Comparison of ENCODE assay signal across 20 cellular contexts in the genomic region with DNA sequence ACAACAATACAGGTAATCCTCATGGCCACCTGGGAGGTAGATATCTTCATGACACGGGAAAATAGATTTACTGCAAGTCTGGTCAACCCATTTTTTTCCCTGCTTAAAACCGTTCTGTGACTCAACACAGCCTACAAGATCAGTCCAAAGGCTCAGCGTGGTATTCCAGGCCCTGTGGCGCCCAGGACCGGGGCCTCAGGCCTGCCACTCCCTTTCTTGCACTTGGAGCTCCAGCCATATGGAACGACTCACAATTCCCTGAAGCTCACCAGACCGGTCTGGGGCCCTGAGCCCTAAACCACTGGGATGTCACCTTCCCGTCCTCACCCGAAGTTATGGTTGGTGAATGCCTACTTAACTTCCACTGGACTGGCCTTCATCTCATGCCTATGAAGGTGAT. TPM values are rescaled to one million over a fixed set of nuclear protein-coding genes. Genes with fewer than 3 reads are reported as not detected.
"Had no signal": no experiment of that assay in that cellular context is flagged by ENCODE, and none has a peak within 500 bp of the region (broad histone marks: within the 10 kb centered on the region; RNA-seq: fewer than 3 reads in every experiment).

No MANE protein-coding gene starts in this region.

- H3K27ac Mint-ChIP-seq: activated naive CD8-positive, alpha-beta T cell had no signal

- H3K27me3 ChIP-seq: pancreas, right lobe of liver had no signal

- DNase-seq: activated CD4-positive, alpha-beta T cell treated with anti-CD3 and anti-CD28 coated beads, Interleukin-2, amount 50 U/mL, for 48 hours; activated T-cell treated with anti-CD3 and anti-CD28 coated beads for 4 hours; kidney glomerular epithelial cell; mesenchymal stem cell; naive thymus-derived CD4-positive, alpha-beta T cell; pancreas; right lobe of liver; stimulated activated CD4-positive, alpha-beta T cell treated with anti-CD3 and anti-CD28 coated beads, Interleukin-4, amount 100 ng/mL, for 1 hour; SW 1271; T-helper 2 cell; WERI-Rb-1 had no signal

- H3K27me3 Mint-ChIP-seq: activated naive CD8-positive, alpha-beta T cell; naive thymus-derived CD4-positive, alpha-beta T cell had no signal

- H3K4me1 ChIP-seq: pancreas, right lobe of liver had no signal

- H3K4me3 ChIP-seq: pancreas, right lobe of liver, smooth muscle cell, thoracic aorta had no signal

- H3K27ac ChIP-seq: epithelial cell of prostate, pancreas, right lobe of liver, thoracic aorta, WERI-Rb-1 had no signal

- H3K9me3 ChIP-seq: pancreas, right lobe of liver, thoracic aorta had no signal

- H3K4me3 Mint-ChIP-seq: activated naive CD8-positive, alpha-beta T cell; naive thymus-derived CD4-positive, alpha-beta T cell had no signal

- H3K4me2 ChIP-seq: smooth muscle cell had no signal

- H3K36me3 ChIP-seq: pancreas, right lobe of liver, thoracic aorta, WERI-Rb-1 had no signal

- ATAC-seq: naive thymus-derived CD4-positive, alpha-beta T cell; pancreas; right lobe of liver had no signal

RNA-seq across cellular contexts. Expression of a gene that starts 6.5 kb away (rescaled TPM):
- total RNA-seq: cardiac septum; dermis microvascular lymphatic vessel endothelial cell; frontal cortex; mucosa of gallbladder; naive thymus-derived CD4-positive, alpha-beta T cell; pancreas; right lobe of liver; smooth muscle cell; thoracic aorta; urinary bladder had no signal
- polyA plus RNA-seq: pancreas, smooth muscle cell, urinary bladder had no signal
